Comparison of ENCODE assay signal across 21 cellular contexts in genomic region chr5:161421067-161421466, GRCh38.
"Had no signal": no experiment of that assay in that cellular context is flagged by ENCODE, and none has a peak within 500 bp of the region (broad histone marks: within the 10 kb centered on the region; RNA-seq: fewer than 3 reads in every experiment).

No MANE protein-coding gene starts in this region.

- H3K27ac ChIP-seq: esophagus squamous epithelium, gastroesophageal sphincter, left lung, lower lobe of right lung, neutrophil, spleen, stomach, thoracic aorta, transverse colon had no signal

- H3K36me3 ChIP-seq: esophagus squamous epithelium, gastroesophageal sphincter, left lung, lower lobe of right lung, neutrophil, spleen, stomach, thoracic aorta, transverse colon had no signal

- H3K4me1 ChIP-seq: esophagus squamous epithelium, gastroesophageal sphincter, left lung, lower lobe of right lung, spleen, stomach, transverse colon had no signal

- H3K4me3 Mint-ChIP-seq: dendritic cell treated with granulocyte-macrophage colony-stimulating factor and Interleukin-4, amounts not matched to agents 40 ng/mL and 50 ng/mL, for 4 days; immature natural killer cell; memory B cell; natural killer cell treated with Interleukin-12 subunit alpha and Interleukin-12 subunit beta and Interleukin-15 and Interleukin-18, amount 100 ng/mL, for 72 hours; stimulated activated memory B cell treated with anti-CD40 and anti-IgM and Interleukin-4, amounts not matched to agents 10 μg/mL and 1 μg/mL and 100 μg/mL, for 72 hours had no signal

- H3K27ac Mint-ChIP-seq: dendritic cell treated with granulocyte-macrophage colony-stimulating factor and Interleukin-4, amounts not matched to agents 40 ng/mL and 50 ng/mL, for 4 days; immature natural killer cell; memory B cell; natural killer cell treated with Interleukin-12 subunit alpha and Interleukin-12 subunit beta and Interleukin-15 and Interleukin-18, amount 100 ng/mL, for 72 hours; stimulated activated memory B cell treated with anti-CD40 and anti-IgM and Interleukin-4, amounts not matched to agents 10 μg/mL and 1 μg/mL and 100 μg/mL, for 72 hours had no signal

- H3K9me3 ChIP-seq: esophagus squamous epithelium, lower lobe of right lung, neutrophil, thoracic aorta, transverse colon had no signal

- H3K27me3 Mint-ChIP-seq: dendritic cell treated with granulocyte-macrophage colony-stimulating factor and Interleukin-4, amounts not matched to agents 40 ng/mL and 50 ng/mL, for 4 days; memory B cell; natural killer cell treated with Interleukin-12 subunit alpha and Interleukin-12 subunit beta and Interleukin-15 and Interleukin-18, amount 100 ng/mL, for 72 hours; stimulated activated memory B cell treated with anti-CD40 and anti-IgM and Interleukin-4, amounts not matched to agents 10 μg/mL and 1 μg/mL and 100 μg/mL, for 72 hours had no signal

- DNase-seq: esophagus squamous epithelium; foreskin fibroblast; glutamatergic neuron; immature natural killer cell; left lung; lower lobe of right lung; midbrain; posterior cingulate gyrus; spleen; stimulated activated CD4-positive, alpha-beta T cell treated with anti-CD3 and anti-CD28 coated beads, Interleukin-15, amount 100 ng/mL, for 24 hours; stimulated activated CD4-positive, alpha-beta T cell treated with anti-CD3 and anti-CD28 coated beads, Interleukin-1b, Interleukin-23, amount 100 ng/mL, for 48 hours; stimulated activated CD4-positive, alpha-beta T cell treated with anti-CD3 and anti-CD28 coated beads, Interleukin-4, amount 100 ng/mL, for 24 hours; stomach; transverse colon had no signal

- H3K4me3 ChIP-seq: esophagus squamous epithelium, gastroesophageal sphincter, left lung, lower lobe of right lung, spleen, stomach, thoracic aorta, transverse colon had no signal

- H3K36me3 Mint-ChIP-seq: immature natural killer cell; memory B cell; natural killer cell treated with Interleukin-12 subunit alpha and Interleukin-12 subunit beta and Interleukin-15 and Interleukin-18, amount 100 ng/mL, for 72 hours; stimulated activated memory B cell treated with anti-CD40 and anti-IgM and Interleukin-4, amounts not matched to agents 10 μg/mL and 1 μg/mL and 100 μg/mL, for 72 hours had no signal

- H3K9me3 Mint-ChIP-seq: dendritic cell treated with granulocyte-macrophage colony-stimulating factor and Interleukin-4, amounts not matched to agents 40 ng/mL and 50 ng/mL, for 4 days had no signal

- H3K4me1 Mint-ChIP-seq: immature natural killer cell; memory B cell; stimulated activated memory B cell treated with anti-CD40 and anti-IgM and Interleukin-4, amounts not matched to agents 10 μg/mL and 1 μg/mL and 100 μg/mL, for 72 hours had no signal

- H3K27me3 ChIP-seq: esophagus squamous epithelium, gastroesophageal sphincter, left lung, neutrophil, spleen, stomach, transverse colon had no signal
